ENCODE assay signal across 17 cellular contexts in genomic region chr12:79083181-79083580, GRCh38.
DNase-seq lines count a peak whose midpoint lies in the region; ATAC-seq and TF ChIP-seq lines count a peak whose summit lies in the region.
"Had no signal": no experiment of that assay in that cellular context is flagged by ENCODE, and none has a peak within 500 bp of the region (broad histone marks: within the 10 kb centered on the region; RNA-seq: fewer than 3 reads in every experiment).

No MANE protein-coding gene starts in this region.

- DNase-seq in GM23338 (ENCODE audit: low spot score) (peak; percentile 50), NCI-H1436 treated with DMSO at 0.1 percent for 48 hours (lab: John Stamatoyannopoulos, UW) (peak; percentile 38), PC-9 (no peak), fibroblast of pulmonary artery (ENCODE audit: low read depth) (peak; percentile 21), heart left ventricle (no peak), DMS114 treated with DMSO at 0.1 percent for 48 hours (lab: John Stamatoyannopoulos, UW; ENCODE audit: unreplicated experiment) (no peak)
- DNase-seq: activated naive CD4-positive, alpha-beta T cell; brain microvascular endothelial cell; effector memory CD8-positive, alpha-beta T cell; Peyer's patch; stimulated activated CD4-positive, alpha-beta T cell treated with anti-CD3 and anti-CD28 coated beads, Interleukin-4, amount 100 ng/mL, for 1 hour; T-cell; WERI-Rb-1 had no signal

- H3K9me3 ChIP-seq in PC-9 (ENCODE audit: insufficient read depth, low read depth) (no peaks in the 10 kb centered on the region; the same call in 1 of the 2 replicates), heart left ventricle (no peaks in the 10 kb centered on the region)
- H3K9me3 ChIP-seq: gastroesophageal sphincter, Peyer's patch, tibial nerve had no signal

- H3K4me3 Mint-ChIP-seq in GM23338, result no peak overlapping the region
- H3K4me3 Mint-ChIP-seq: effector memory CD8-positive, alpha-beta T cell; memory B cell; T-cell had no signal

- BruUV-seq in PC-9 (replicated peaks; lab: Mats Ljungman, UMichigan), result no TSS peak

- no peaks in the 10 kb centered on the region for H3K36me3 Mint-ChIP-seq in GM23338 (ENCODE audit: low read depth)
- H3K36me3 Mint-ChIP-seq: memory B cell, T-cell had no signal

- no peak for TF ChIP-seq CTCF in GM23338 (conservative IDR thresholded peaks at IDR 0.05; ENCODE audit: low read depth in 2 of 2)
- no peak for TF ChIP-seq CTCF in PC-9 (conservative IDR thresholded peaks at IDR 0.05)
- no peak for TF ChIP-seq CTCF in fibroblast of pulmonary artery (IDR thresholded peaks at IDR 0.05; ENCODE audit: low read length, missing control alignments)
- TF ChIP-seq CTCF in heart left ventricle (IDR thresholded peaks at IDR 0.05), result no peak

- CTCF ChIA-PET in PC-9 (lab: Charles Lee), result no interaction called here

- no peak overlapping the region for H3K4me3 ChIP-seq in GM23338
- H3K4me3 ChIP-seq in PC-9, result no peak overlapping the region
- no peak overlapping the region for H3K4me3 ChIP-seq in fibroblast of pulmonary artery (replicated peaks; ENCODE audit: low read depth, low read length)
- H3K4me3 ChIP-seq in heart left ventricle, result no peak overlapping the region
- H3K4me3 ChIP-seq: gastroesophageal sphincter, Peyer's patch, tibial nerve had no signal

- peak overlapping the region; percentile 1; the same call in 1 of the 2 replicates for H3K4me2 ChIP-seq in GM23338
- H3K4me2 ChIP-seq in PC-9, result no peak overlapping the region

- no peaks in the 10 kb centered on the region for H4K20me1 ChIP-seq in GM23338 (replicated peaks; ENCODE audit: insufficient read depth)
- no peaks in the 10 kb centered on the region for H4K20me1 ChIP-seq in PC-9 (ENCODE audit: insufficient read depth)

- H3F3A ChIP-seq in GM23338 (replicated peaks; ENCODE audit: low read depth) (no peaks in the 10 kb centered on the region), PC-9 (ENCODE audit: insufficient read depth, low read depth) (no peaks in the 10 kb centered on the region)

- ATAC-seq in GM23338 (peak; percentile 46), GM18907 (IDR thresholded peaks at IDR 0.05; ENCODE audit: unreplicated experiment) (no peak), heart left ventricle (no peak)
- ATAC-seq: effector memory CD8-positive, alpha-beta T cell; gastroesophageal sphincter; T-cell had no signal

- TF ChIP-seq POLR2A in heart left ventricle (IDR thresholded peaks at IDR 0.05), result no peak

- H3K4me1 ChIP-seq in GM23338 (ENCODE audit: insufficient read depth), result peaks cover 43% of the 10 kb centered on the region
- peaks cover 10% of the 10 kb centered on the region; the same call in 1 of the 2 replicates for H3K4me1 ChIP-seq in PC-9 (replicated peaks; ENCODE audit: insufficient read depth)
- H3K4me1 ChIP-seq in heart left ventricle, result no peaks in the 10 kb centered on the region
- H3K4me1 ChIP-seq: gastroesophageal sphincter, Peyer's patch, tibial nerve had no signal

- H3K4me1 Mint-ChIP-seq in GM23338, result peaks cover 34% of the 10 kb centered on the region
- H3K4me1 Mint-ChIP-seq: memory B cell, T-cell had no signal

- no peaks in the 10 kb centered on the region for H3K27me3 Mint-ChIP-seq in GM23338 (ENCODE audit: insufficient read depth, low read depth, poor library complexity)
- H3K27me3 Mint-ChIP-seq: effector memory CD8-positive, alpha-beta T cell; memory B cell; T-cell had no signal

- no peak overlapping the region; the same call in 1 of the 2 replicates for H3K27ac Mint-ChIP-seq in GM23338
- H3K27ac Mint-ChIP-seq: effector memory CD8-positive, alpha-beta T cell; memory B cell; T-cell had no signal

- H3K36me3 ChIP-seq in GM23338 (ENCODE audit: insufficient read depth) (no peaks in the 10 kb centered on the region), PC-9 (ENCODE audit: low read depth) (no peaks in the 10 kb centered on the region), heart left ventricle (no peaks in the 10 kb centered on the region)
- H3K36me3 ChIP-seq: brain microvascular endothelial cell, gastroesophageal sphincter, Peyer's patch, tibial nerve, WERI-Rb-1 had no signal

- H3K27ac ChIP-seq in GM23338 (ENCODE audit: low read depth), result no peak overlapping the region
- H3K27ac ChIP-seq in PC-9, result no peak overlapping the region
- H3K27ac ChIP-seq in heart left ventricle, result no peak overlapping the region
- H3K27ac ChIP-seq: brain microvascular endothelial cell, gastroesophageal sphincter, Peyer's patch, tibial nerve, WERI-Rb-1 had no signal

- H3K79me2 ChIP-seq in GM23338 (replicated peaks; ENCODE audit: insufficient read depth), result 0 out of 2 replicates have a peak, but pooled peaks cover 5% of the 10 kb centered on the region
- H3K79me2 ChIP-seq in PC-9 (ENCODE audit: low read depth), result no peaks in the 10 kb centered on the region

- no peaks in the 10 kb centered on the region for H3K27me3 ChIP-seq in GM23338 (ENCODE audit: insufficient read depth)
- no peaks in the 10 kb centered on the region for H3K27me3 ChIP-seq in PC-9 (ENCODE audit: insufficient read depth, low read depth)
- no peaks in the 10 kb centered on the region for H3K27me3 ChIP-seq in heart left ventricle
- H3K27me3 ChIP-seq: brain microvascular endothelial cell, gastroesophageal sphincter, Peyer's patch, tibial nerve had no signal

- no peaks in the 10 kb centered on the region for H3K9me2 ChIP-seq in GM23338 (ENCODE audit: insufficient read depth)
- H3K9me2 ChIP-seq in PC-9 (ENCODE audit: insufficient read depth), result no peaks in the 10 kb centered on the region

- H2AFZ ChIP-seq in GM23338 (no peak overlapping the region), PC-9 (peak overlapping the region; percentile 22; the same call in 1 of the 2 replicates)

- no peaks in the 10 kb centered on the region for H3K9me3 Mint-ChIP-seq in GM23338
- H3K9me3 Mint-ChIP-seq: memory B cell had no signal

- intact Hi-C loops in PC-9 (cut with micrococcal nuclease; ENCODE audit: unreplicated experiment) (loop anchor here (10.0 kb wide), 1 partner anchor 168 kb away; no protein-coding TSS in a partner anchor), heart left ventricle (cut with DNase I) (no loop called here)

- POLR2A ChIA-PET in PC-9 (lab: Charles Lee; ENCODE audit: unreplicated experiment), result interaction anchor here (0.7 kb wide), 1 partner anchor 25 kb away, joined by 11 read pairs; no protein-coding TSS in a partner anchor

TF ChIP-seq in GM23338, 12 proteins besides CTCF, POLR2A, EP300 and RAD21 (continues in another document):
- TF ChIP-seq ZNF114 (CRISPR knock-in tag; IDR thresholded peaks at IDR 0.05) (no peak), POLR2AphosphoS5 (IDR thresholded peaks at IDR 0.05; ENCODE audit: low read depth) (no peak), NANOG (IDR thresholded peaks at IDR 0.05; ENCODE audit: borderline replicate concordance) (no peak), EZH2 (IDR thresholded peaks at IDR 0.05; ENCODE audit: low read depth, unreplicated experiment) (no peak)
- TF ChIP-seq, protein P1, sequence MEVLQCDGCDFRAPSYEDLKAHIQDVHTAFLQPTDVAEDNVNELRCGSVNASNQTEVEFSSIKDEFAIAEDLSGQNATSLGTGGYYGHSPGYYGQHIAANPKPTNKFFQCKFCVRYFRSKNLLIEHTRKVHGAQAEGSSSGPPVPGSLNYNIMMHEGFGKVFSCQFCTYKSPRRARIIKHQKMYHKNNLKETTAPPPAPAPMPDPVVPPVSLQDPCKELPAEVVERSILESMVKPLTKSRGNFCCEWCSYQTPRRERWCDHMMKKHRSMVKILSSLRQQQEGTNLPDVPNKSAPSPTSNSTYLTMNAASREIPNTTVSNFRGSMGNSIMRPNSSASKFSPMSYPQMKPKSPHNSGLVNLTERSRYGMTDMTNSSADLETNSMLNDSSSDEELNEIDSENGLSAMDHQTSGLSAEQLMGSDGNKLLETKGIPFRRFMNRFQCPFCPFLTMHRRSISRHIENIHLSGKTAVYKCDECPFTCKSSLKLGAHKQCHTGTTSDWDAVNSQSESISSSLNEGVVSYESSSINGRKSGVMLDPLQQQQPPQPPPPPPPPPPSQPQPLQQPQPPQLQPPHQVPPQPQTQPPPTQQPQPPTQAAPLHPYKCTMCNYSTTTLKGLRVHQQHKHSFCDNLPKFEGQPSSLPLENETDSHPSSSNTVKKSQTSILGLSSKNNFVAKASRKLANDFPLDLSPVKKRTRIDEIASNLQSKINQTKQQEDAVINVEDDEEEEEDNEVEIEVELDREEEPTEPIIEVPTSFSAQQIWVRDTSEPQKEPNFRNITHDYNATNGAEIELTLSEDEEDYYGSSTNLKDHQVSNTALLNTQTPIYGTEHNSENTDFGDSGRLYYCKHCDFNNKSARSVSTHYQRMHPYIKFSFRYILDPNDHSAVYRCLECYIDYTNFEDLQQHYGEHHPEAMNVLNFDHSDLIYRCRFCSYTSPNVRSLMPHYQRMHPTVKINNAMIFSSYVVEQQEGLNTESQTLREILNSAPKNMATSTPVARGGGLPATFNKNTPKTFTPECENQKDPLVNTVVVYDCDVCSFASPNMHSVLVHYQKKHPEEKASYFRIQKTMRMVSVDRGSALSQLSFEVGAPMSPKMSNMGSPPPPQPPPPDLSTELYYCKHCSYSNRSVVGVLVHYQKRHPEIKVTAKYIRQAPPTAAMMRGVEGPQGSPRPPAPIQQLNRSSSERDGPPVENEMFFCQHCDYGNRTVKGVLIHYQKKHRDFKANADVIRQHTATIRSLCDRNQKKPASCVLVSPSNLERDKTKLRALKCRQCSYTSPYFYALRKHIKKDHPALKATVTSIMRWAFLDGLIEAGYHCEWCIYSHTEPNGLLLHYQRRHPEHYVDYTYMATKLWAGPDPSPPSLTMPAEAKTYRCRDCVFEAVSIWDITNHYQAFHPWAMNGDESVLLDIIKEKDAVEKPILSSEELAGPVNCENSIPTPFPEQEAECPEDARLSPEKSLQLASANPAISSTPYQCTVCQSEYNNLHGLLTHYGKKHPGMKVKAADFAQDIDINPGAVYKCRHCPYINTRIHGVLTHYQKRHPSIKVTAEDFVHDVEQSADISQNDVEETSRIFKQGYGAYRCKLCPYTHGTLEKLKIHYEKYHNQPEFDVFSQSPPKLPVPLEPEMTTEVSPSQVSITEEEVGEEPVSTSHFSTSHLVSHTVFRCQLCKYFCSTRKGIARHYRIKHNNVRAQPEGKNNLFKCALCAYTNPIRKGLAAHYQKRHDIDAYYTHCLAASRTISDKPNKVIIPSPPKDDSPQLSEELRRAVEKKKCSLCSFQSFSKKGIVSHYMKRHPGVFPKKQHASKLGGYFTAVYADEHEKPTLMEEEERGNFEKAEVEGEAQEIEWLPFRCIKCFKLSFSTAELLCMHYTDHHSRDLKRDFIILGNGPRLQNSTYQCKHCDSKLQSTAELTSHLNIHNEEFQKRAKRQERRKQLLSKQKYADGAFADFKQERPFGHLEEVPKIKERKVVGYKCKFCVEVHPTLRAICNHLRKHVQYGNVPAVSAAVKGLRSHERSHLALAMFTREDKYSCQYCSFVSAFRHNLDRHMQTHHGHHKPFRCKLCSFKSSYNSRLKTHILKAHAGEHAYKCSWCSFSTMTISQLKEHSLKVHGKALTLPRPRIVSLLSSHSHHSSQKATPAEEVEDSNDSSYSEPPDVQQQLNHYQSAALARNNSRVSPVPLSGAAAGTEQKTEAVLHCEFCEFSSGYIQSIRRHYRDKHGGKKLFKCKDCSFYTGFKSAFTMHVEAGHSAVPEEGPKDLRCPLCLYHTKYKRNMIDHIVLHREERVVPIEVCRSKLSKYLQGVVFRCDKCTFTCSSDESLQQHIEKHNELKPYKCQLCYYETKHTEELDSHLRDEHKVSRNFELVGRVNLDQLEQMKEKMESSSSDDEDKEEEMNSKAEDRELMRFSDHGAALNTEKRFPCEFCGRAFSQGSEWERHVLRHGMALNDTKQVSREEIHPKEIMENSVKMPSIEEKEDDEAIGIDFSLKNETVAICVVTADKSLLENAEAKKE (CRISPR knock-in tag; IDR thresholded peaks at IDR 0.05), result no peak

Comparison
In these comparisons a context has a peak if more than half of its experiments do, and no peak if none do; other contexts are left out.
1. DNase-seq: peak in GM23338 (single experiment), NCI-H1436 treated with DMSO at 0.1 percent for 48 hours (single experiment) and fibroblast of pulmonary artery (single experiment); none in PC-9 (0 of 2), heart left ventricle (0 of 5) and DMS114 treated with DMSO at 0.1 percent for 48 hours (single experiment).